22 cellular contexts compared by ENCODE assay signal in the genomic region with DNA sequence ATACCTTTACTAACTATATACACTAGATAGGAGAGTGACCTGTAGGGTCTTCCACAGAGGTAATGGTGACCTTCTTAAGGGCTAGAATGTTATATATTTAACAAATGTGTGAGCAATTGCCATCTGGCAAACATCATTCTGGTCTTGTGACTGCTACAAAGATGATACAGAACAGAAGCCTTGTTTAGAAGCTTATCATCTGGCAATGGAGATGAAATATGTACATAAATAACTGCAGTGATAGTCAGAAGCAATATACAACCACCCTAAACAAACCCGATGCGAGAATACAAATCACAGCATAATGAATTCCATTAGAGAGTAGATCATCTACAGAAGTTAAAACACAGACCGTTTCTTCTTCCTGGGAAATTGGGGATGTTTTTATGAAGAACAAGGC.
"Had no signal": no experiment of that assay in that cellular context is flagged by ENCODE, and none has a peak within 500 bp of the region (broad histone marks: within the 10 kb centered on the region; RNA-seq: fewer than 3 reads in every experiment).

No MANE protein-coding gene starts in this region.

- H3K27me3 ChIP-seq: body of pancreas, colonic mucosa, gastrocnemius medialis, left lung had no signal

- H3K79me2 ChIP-seq: parathyroid adenoma had no signal

- H3K9ac ChIP-seq: parathyroid adenoma had no signal

- DNase-seq: activated CD4-positive, alpha-beta memory T cell treated with anti-CD3 and anti-CD28 coated beads, Interleukin-2, amount 10 ng/mL, durations not matched to agents 7 days and 5 days; activated CD4-positive, alpha-beta T cell treated with anti-CD3 and anti-CD28 coated beads for 4 hours; activated effector memory CD4-positive, alpha-beta T cell treated with anti-CD3 and anti-CD28 coated beads, Interleukin-2, amount 50 U/mL, for 16 hours; activated T-cell treated with anti-CD3 and anti-CD28 coated beads, Interleukin-2, amount 50 U/mL, for 4 hours; amniotic stem cell; body of pancreas; central memory CD4-positive, alpha-beta T cell; colonic mucosa; gastrocnemius medialis; islet precursor cell; left lung; mammary epithelial cell; mucosa of descending colon; naive thymus-derived CD4-positive, alpha-beta T cell; stimulated activated CD4-positive, alpha-beta T cell treated with anti-CD3 and anti-CD28 coated beads, Interleukin-12 subunit alpha, Interleukin-12 subunit beta, amount 100 ng/mL, for 4 hours; stimulated activated CD4-positive, alpha-beta T cell treated with anti-CD3 and anti-CD28 coated beads, Interleukin-2, amount 100 ng/mL, for 24 hours; T-helper 2 cell had no signal

- H3K27ac ChIP-seq: body of pancreas, colonic mucosa, gastrocnemius medialis, left lung, parathyroid adenoma, thoracic aorta had no signal

- H3K4me1 Mint-ChIP-seq: activated CD4-positive, alpha-beta memory T cell treated with anti-CD3 and anti-CD28 coated beads, Interleukin-2, amount 10 ng/mL, durations not matched to agents 7 days and 5 days; activated naive CD4-positive, alpha-beta T cell treated with anti-CD3 and anti-CD28 coated beads, Interleukin-2, amount 50 U/mL, for 24 hours; naive thymus-derived CD4-positive, alpha-beta T cell; WTC11 had no signal

- H3K4me3 ChIP-seq: body of pancreas, colonic mucosa, gastrocnemius medialis, left lung, mucosa of descending colon, thoracic aorta had no signal

- H3K4me1 ChIP-seq: body of pancreas, colonic mucosa, gastrocnemius medialis, left lung, parathyroid adenoma had no signal

- H3K36me3 ChIP-seq: colonic mucosa, gastrocnemius medialis, left lung, thoracic aorta had no signal

- H2AFZ ChIP-seq: parathyroid adenoma had no signal

- H3K27ac Mint-ChIP-seq: activated CD4-positive, alpha-beta memory T cell treated with anti-CD3 and anti-CD28 coated beads, Interleukin-2, amount 10 ng/mL, durations not matched to agents 7 days and 5 days; activated naive CD4-positive, alpha-beta T cell treated with anti-CD3 and anti-CD28 coated beads, Interleukin-2, amount 50 U/mL, for 24 hours; naive thymus-derived CD4-positive, alpha-beta T cell; WTC11 had no signal

- H3K9me3 ChIP-seq: body of pancreas, colonic mucosa, gastrocnemius medialis, mucosa of descending colon had no signal

- ATAC-seq: activated T-cell treated with anti-CD3 and anti-CD28 coated beads, Interleukin-2, amount 50 U/mL, for 4 hours; body of pancreas; esophagus mucosa; gastrocnemius medialis; left lung; mucosa of descending colon; naive thymus-derived CD4-positive, alpha-beta T cell; WTC11 had no signal

- H3K27me3 Mint-ChIP-seq: activated CD4-positive, alpha-beta memory T cell treated with anti-CD3 and anti-CD28 coated beads, Interleukin-2, amount 10 ng/mL, durations not matched to agents 7 days and 5 days; activated naive CD4-positive, alpha-beta T cell treated with anti-CD3 and anti-CD28 coated beads, Interleukin-2, amount 50 U/mL, for 24 hours; naive thymus-derived CD4-positive, alpha-beta T cell had no signal

- H3K4me3 Mint-ChIP-seq: activated CD4-positive, alpha-beta memory T cell treated with anti-CD3 and anti-CD28 coated beads, Interleukin-2, amount 10 ng/mL, durations not matched to agents 7 days and 5 days; activated naive CD4-positive, alpha-beta T cell treated with anti-CD3 and anti-CD28 coated beads, Interleukin-2, amount 50 U/mL, for 24 hours; activated T-cell treated with anti-CD3 and anti-CD28 coated beads, Interleukin-2, amount 50 U/mL, for 4 hours; naive thymus-derived CD4-positive, alpha-beta T cell; WTC11 had no signal

- H3K36me3 Mint-ChIP-seq: activated naive CD4-positive, alpha-beta T cell treated with anti-CD3 and anti-CD28 coated beads, Interleukin-2, amount 50 U/mL, for 24 hours; naive thymus-derived CD4-positive, alpha-beta T cell had no signal
